8 cellular contexts compared by ENCODE assay signal in genomic region chr15:90388462-90389182, GRCh38. TPM values are rescaled to one million over a fixed set of nuclear protein-coding genes. Genes with fewer than 3 reads are reported as not detected.
A peak's percentile ranks its signal among the peaks of the same experiment; 100 is the strongest.
DNase-seq lines count a peak whose midpoint lies in the region; ATAC-seq and TF ChIP-seq lines count a peak whose summit lies in the region.

No MANE protein-coding gene starts in this region.

- DNase-seq in AG08395 (ENCODE audit: low spot score) (peak; percentile 60), RKO (ENCODE audit: low spot score) (peak; percentile 79), activated gamma-delta T cell (lab: John Stamatoyannopoulos, UW) (peak; percentile 52), omental fat pad (ENCODE audit: low spot score) (peak; percentile 52), transverse colon (peak; percentile 73)

- in situ Hi-C loops in transverse colon (cut with MboI; ENCODE audit: low pct_ligation_motif_present in 1 of 4, low pct_unique_long_range_greater_than_20kb in 1 of 4, low sequenced_read_pairs in 3 of 4), result no loop called here

- H3K4me3 ChIP-seq in gastroesophageal sphincter, result peak overlapping the region; percentile 92 to 93
- peak overlapping the region; percentile 94 to 99 (median 98) for H3K4me3 ChIP-seq in transverse colon

- TF ChIP-seq CTCF in gastroesophageal sphincter (IDR thresholded peaks at IDR 0.05) (peak in 2 of 4 experiments; percentile 2 to 14), omental fat pad (IDR thresholded peaks at IDR 0.05) (no peak), transverse colon (IDR thresholded peaks at IDR 0.05) (no peak)

- ATAC-seq in GM19035 (IDR thresholded peaks at IDR 0.05; ENCODE audit: unreplicated experiment), result peak; percentile 54
- peak; percentile 50 for ATAC-seq in HG03196 (IDR thresholded peaks at IDR 0.05; ENCODE audit: unreplicated experiment)
- ATAC-seq in gastroesophageal sphincter, result peak; percentile 67
- ATAC-seq in omental fat pad (ENCODE audit: low FRiP score), result peak; percentile 69

- H3K9me3 ChIP-seq in gastroesophageal sphincter (no peaks in the 10 kb centered on the region), transverse colon (no peaks in the 10 kb centered on the region)

- H3K4me1 ChIP-seq in gastroesophageal sphincter (peaks cover 0 to 50% (median 21%) of the 10 kb centered on the region in 3 donors), transverse colon (peaks cover 26 to 52% (median 43%) of the 10 kb centered on the region in 4 donors)

- H3K36me3 ChIP-seq in gastroesophageal sphincter (peaks cover 0 to 14% of the 10 kb centered on the region in 2 donors), transverse colon (peaks cover 0 to 15% (median 2%) of the 10 kb centered on the region in 4 donors)

- intact Hi-C loops in transverse colon (cut with DNase I; ENCODE audit: low total_unique reads), result no loop called here

- TF ChIP-seq EP300 in gastroesophageal sphincter (IDR thresholded peaks at IDR 0.05) (no peak), transverse colon (IDR thresholded peaks at IDR 0.05; ENCODE audit: low read depth) (no peak)

- H3K27me3 ChIP-seq in gastroesophageal sphincter, result no peaks in the 10 kb centered on the region
- H3K27me3 ChIP-seq in transverse colon, result no peaks in the 10 kb centered on the region

- TF ChIP-seq POLR2A in gastroesophageal sphincter (IDR thresholded peaks at IDR 0.05), result no peak
- no peak for TF ChIP-seq POLR2A in transverse colon (IDR thresholded peaks at IDR 0.05)

- WGBS in gastroesophageal sphincter (ENCODE audit: low coverage in 1 of 2), 2 donors, result 0 to 2% methylated on average over 6 of the region's 50 CpGs
- WGBS in transverse colon (ENCODE audit: low coverage in 1 of 2), 2 donors, result 0% methylated on average over 6 to 17 of the region's 50 CpGs

- H3K27ac ChIP-seq in gastroesophageal sphincter (peak overlapping the region; percentile 95 to 99 (median 98)), transverse colon (peak overlapping the region; percentile 97 to 100 (median 98))

RNA-seq across cellular contexts. Expression of gene IQGAP1, which starts 0.6 kb away (rescaled TPM):
- total RNA-seq in gastroesophageal sphincter (100 to 1,000 TPM; 210 to 360 (median 245) TPM), omental fat pad (100 to 1,000 TPM; 220 to 320 (median 295) TPM), transverse colon (100 to 1,000 TPM in 3 of 4 donors, 10 to 100 TPM in 1; 82.8 to 354 (median 282) TPM)

RNA-seq across cellular contexts. Expression of gene ZNF774, which starts 36.5 kb away (rescaled TPM):
- total RNA-seq in gastroesophageal sphincter (10 to 100 TPM in 1 of 4 donors, 1 to 10 TPM in 2, under 1 TPM in 1; 0.78 to 17.2 (median 1.1) TPM), omental fat pad (1 to 10 TPM in 2 of 4 donors, under 1 TPM in 2; 0.36 to 1.8 (median 1.1) TPM), transverse colon (10 to 100 TPM in 2 of 4 donors, 1 to 10 TPM in 1, under 1 TPM in 1; 0.75 to 22.5 (median 10.2) TPM)

Comparison
In these comparisons a context has a peak if more than half of its experiments do, and no peak if none do; other contexts are left out.
1. Peak in every context shown above with its lines: DNase-seq, ATAC-seq, H3K4me3 ChIP-seq and H3K27ac ChIP-seq.